In the genomic region with DNA sequence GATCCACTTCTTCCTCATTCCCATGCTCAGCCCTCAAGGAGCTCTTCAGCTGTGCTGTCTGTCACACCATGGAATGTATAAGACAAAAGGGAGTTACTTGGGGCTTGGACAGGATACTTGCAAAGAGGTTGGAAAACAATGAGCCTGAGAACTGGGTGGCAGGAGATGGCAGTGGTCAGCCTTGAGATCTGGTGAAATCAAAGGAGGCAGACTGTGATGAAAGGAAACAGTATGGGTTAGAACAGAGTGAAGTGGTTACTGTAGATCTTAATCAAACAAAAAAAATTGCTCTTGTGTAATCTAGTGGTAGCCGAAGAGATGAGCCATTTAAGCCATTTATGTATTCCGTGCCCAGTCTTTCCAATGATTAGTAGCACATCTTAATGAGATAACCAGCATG, we compare ENCODE assay signal across 27 cellular contexts.
"Had no signal": no experiment of that assay in that cellular context is flagged by ENCODE, and none has a peak within 500 bp of the region (broad histone marks: within the 10 kb centered on the region; RNA-seq: fewer than 3 reads in every experiment).

No MANE protein-coding gene starts in this region.

- DNase-seq: activated CD4-positive, alpha-beta T cell treated with anti-CD3 and anti-CD28 coated beads for 36 hours; activated CD4-positive, alpha-beta T cell treated with anti-CD3 and anti-CD28 coated beads, Interleukin-2, amount 50 U/mL, for 4 hours; activated CD8-positive, alpha-beta memory T cell treated with anti-CD3 and anti-CD28 coated beads for 24 hours; activated CD8-positive, alpha-beta memory T cell treated with anti-CD3 and anti-CD28 coated beads, Interleukin-2, amount 50 U/mL, for 4 hours; activated T-cell treated with anti-CD3 and anti-CD28 coated beads, Interleukin-2, amount 50 U/mL, for 24 hours; adrenal gland; central memory CD4-positive, alpha-beta T cell; dermis blood vessel endothelial cell; effector CD8-positive, alpha-beta T cell; foreskin keratinocyte; kidney glomerular epithelial cell; left ventricle myocardium inferior; midbrain; right cardiac atrium; stimulated activated CD4-positive, alpha-beta T cell treated with anti-CD3 and anti-CD28 coated beads, Interleukin-2, amount 100 ng/mL, for 24 hours; stimulated activated naive CD8-positive, alpha-beta T cell treated with anti-CD3 and anti-CD28 coated beads, Interleukin-15, amount 100 ng/mL, for 72 hours; transverse colon; uterus had no signal

- H3K79me2 ChIP-seq: parathyroid adenoma had no signal

- H3K4me3 ChIP-seq: adrenal gland, ascending aorta, left ventricle myocardium inferior, skin epidermis, transverse colon, uterus had no signal

- H3K36me3 ChIP-seq: adrenal gland, ascending aorta, left ventricle myocardium inferior, transverse colon, uterus had no signal

- H3K27me3 Mint-ChIP-seq: activated naive CD8-positive, alpha-beta T cell; activated T-cell treated with anti-CD3 and anti-CD28 coated beads, Interleukin-2, amount 50 U/mL, for 24 hours; activated T-helper 17 cell treated with anti-CD3 and anti-CD28 coated beads, Interleukin-2, amount 50 U/mL, for 72 hours; stimulated activated naive CD8-positive, alpha-beta T cell treated with anti-CD3 and anti-CD28 coated beads, Interleukin-15, amount 100 ng/mL, for 72 hours had no signal

- H2AFZ ChIP-seq: parathyroid adenoma had no signal

- H3K27me3 ChIP-seq: adrenal gland, ascending aorta, foreskin keratinocyte, transverse colon, uterus had no signal

- H3K4me3 Mint-ChIP-seq: activated CD4-positive, alpha-beta T cell treated with anti-CD3 and anti-CD28 coated beads for 36 hours; activated naive CD8-positive, alpha-beta T cell; activated T-cell treated with anti-CD3 and anti-CD28 coated beads, Interleukin-2, amount 50 U/mL, for 24 hours; activated T-helper 17 cell treated with anti-CD3 and anti-CD28 coated beads, Interleukin-2, amount 50 U/mL, for 72 hours; nephron; stimulated activated effector memory CD8-positive, alpha-beta T cell treated with anti-CD3 and anti-CD28 coated beads, Interleukin-12 subunit alpha, Interleukin-12 subunit beta, amount 100 ng/mL, for 72 hours; stimulated activated naive CD8-positive, alpha-beta T cell treated with anti-CD3 and anti-CD28 coated beads, Interleukin-15, amount 100 ng/mL, for 72 hours; T-helper 2 cell treated with Interferon-gamma antibody and Interleukin-4, amounts not matched to agents 5 μg/mL and 100 μg/mL, for 36 hours; WTC11 had no signal

- H3K27ac ChIP-seq: adrenal gland, ascending aorta, foreskin keratinocyte, left ventricle myocardium inferior, parathyroid adenoma, skin epidermis, transverse colon, uterus had no signal

- H3K27ac Mint-ChIP-seq: activated CD4-positive, alpha-beta T cell treated with anti-CD3 and anti-CD28 coated beads for 36 hours; activated naive CD8-positive, alpha-beta T cell; activated T-cell treated with anti-CD3 and anti-CD28 coated beads, Interleukin-2, amount 50 U/mL, for 24 hours; activated T-helper 17 cell treated with anti-CD3 and anti-CD28 coated beads, Interleukin-2, amount 50 U/mL, for 72 hours; nephron; stimulated activated effector memory CD8-positive, alpha-beta T cell treated with anti-CD3 and anti-CD28 coated beads, Interleukin-12 subunit alpha, Interleukin-12 subunit beta, amount 100 ng/mL, for 72 hours; stimulated activated naive CD8-positive, alpha-beta T cell treated with anti-CD3 and anti-CD28 coated beads, Interleukin-15, amount 100 ng/mL, for 72 hours; T-helper 2 cell treated with Interferon-gamma antibody and Interleukin-4, amounts not matched to agents 5 μg/mL and 100 μg/mL, for 36 hours; WTC11 had no signal

- H3K9ac ChIP-seq: parathyroid adenoma had no signal

- H3K9me3 ChIP-seq: adrenal gland, ascending aorta, left ventricle myocardium inferior, transverse colon, uterus had no signal

- H3K9me3 Mint-ChIP-seq: activated T-cell treated with anti-CD3 and anti-CD28 coated beads, Interleukin-2, amount 50 U/mL, for 24 hours; activated T-helper 17 cell treated with anti-CD3 and anti-CD28 coated beads, Interleukin-2, amount 50 U/mL, for 72 hours; stimulated activated effector memory CD8-positive, alpha-beta T cell treated with anti-CD3 and anti-CD28 coated beads, Interleukin-12 subunit alpha, Interleukin-12 subunit beta, amount 100 ng/mL, for 72 hours; stimulated activated naive CD8-positive, alpha-beta T cell treated with anti-CD3 and anti-CD28 coated beads, Interleukin-15, amount 100 ng/mL, for 72 hours; T-helper 2 cell treated with Interferon-gamma antibody and Interleukin-4, amounts not matched to agents 5 μg/mL and 100 μg/mL, for 36 hours had no signal

- H3K4me1 Mint-ChIP-seq: activated CD4-positive, alpha-beta T cell treated with anti-CD3 and anti-CD28 coated beads for 36 hours; activated T-helper 17 cell treated with anti-CD3 and anti-CD28 coated beads, Interleukin-2, amount 50 U/mL, for 72 hours; nephron; stimulated activated effector memory CD8-positive, alpha-beta T cell treated with anti-CD3 and anti-CD28 coated beads, Interleukin-12 subunit alpha, Interleukin-12 subunit beta, amount 100 ng/mL, for 72 hours; stimulated activated naive CD8-positive, alpha-beta T cell treated with anti-CD3 and anti-CD28 coated beads, Interleukin-15, amount 100 ng/mL, for 72 hours had no signal

- H3K36me3 Mint-ChIP-seq: activated naive CD8-positive, alpha-beta T cell; stimulated activated effector memory CD8-positive, alpha-beta T cell treated with anti-CD3 and anti-CD28 coated beads, Interleukin-12 subunit alpha, Interleukin-12 subunit beta, amount 100 ng/mL, for 72 hours; WTC11 had no signal
